Comparison of ENCODE assay signal across 31 cellular contexts in the genomic region with DNA sequence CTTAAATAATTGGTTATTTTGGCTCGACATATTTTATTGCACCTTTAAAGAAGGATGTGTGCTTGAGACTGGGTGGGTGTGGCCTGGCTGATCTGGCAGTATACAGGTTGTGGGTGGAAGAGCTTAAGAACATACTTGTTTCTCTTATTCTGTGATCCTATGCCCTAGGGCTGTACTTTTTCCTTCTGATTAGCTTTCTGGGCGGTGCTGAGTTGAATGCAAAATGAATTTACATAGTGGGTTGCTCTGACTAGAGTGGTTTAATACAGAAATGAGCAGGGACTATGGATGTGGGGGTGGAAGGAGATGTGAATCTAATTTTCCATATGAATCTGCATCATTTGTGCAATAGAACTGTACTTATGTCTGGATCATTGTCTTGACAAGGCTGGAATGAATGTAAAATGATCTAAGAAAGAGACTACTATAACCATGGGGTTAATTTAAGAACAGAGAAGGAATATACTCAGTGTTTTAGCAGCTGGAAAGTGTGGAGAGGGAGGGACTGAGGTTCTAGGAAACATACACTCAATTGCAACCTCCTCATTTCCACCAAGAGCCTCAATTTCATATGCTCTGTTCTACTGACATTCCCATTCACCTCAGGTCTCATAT.
DNase-seq lines count a peak whose midpoint lies in the region; TF ChIP-seq lines count a peak whose summit lies in the region.
"Had no signal": no experiment of that assay in that cellular context is flagged by ENCODE, and none has a peak within 500 bp of the region (broad histone marks: within the 10 kb centered on the region; RNA-seq: fewer than 3 reads in every experiment).

No MANE protein-coding gene starts in this region.

- H3K4me2 ChIP-seq in mammary epithelial cell (ENCODE audit: insufficient read depth, low read depth, low read length) (no peak overlapping the region), hepatocyte (no peak overlapping the region)

- H3K36me3 Mint-ChIP-seq in T-helper 2 cell treated with Interferon-gamma antibody and Interleukin-4, amounts not matched to agents 5 μg/mL and 100 μg/mL, for 36 hours (ENCODE audit: low read depth) = no peaks in the 10 kb centered on the region
- H3K36me3 Mint-ChIP-seq: activated naive CD8-positive, alpha-beta T cell treated with anti-CD3 and anti-CD28 coated beads, Interleukin-2, amount 10 ng/mL, durations not matched to agents 7 days and 5 days had no signal

- H3K4me1 ChIP-seq in mammary epithelial cell (ENCODE audit: insufficient read depth, low read length) (peaks cover 12% of the 10 kb centered on the region), hepatocyte (ENCODE audit: insufficient read depth) (no peaks in the 10 kb centered on the region)
- H3K4me1 ChIP-seq: Caco-2 had no signal

- H2AFZ ChIP-seq in mammary epithelial cell (ENCODE audit: low read depth, low read length) (no peak overlapping the region), hepatocyte (no peak overlapping the region)

- no peaks in the 10 kb centered on the region for H3K9me2 ChIP-seq in hepatocyte (replicated peaks; ENCODE audit: insufficient read depth)

- TF ChIP-seq CTCF in mammary epithelial cell (conservative IDR thresholded peaks at IDR 0.05 in 1 of 2, IDR thresholded peaks at IDR 0.05 in 1 of 2; ENCODE audit: extremely low read depth in 1 of 2, insufficient read depth in 1 of 2, low read depth in 1 of 2, low read length in 2 of 2) (no peak), hepatocyte (IDR thresholded peaks at IDR 0.05; ENCODE audit: poor library complexity) (no peak)

- H3K27me3 ChIP-seq in mammary epithelial cell (ENCODE audit: insufficient read depth, low read length) = no peaks in the 10 kb centered on the region
- no peaks in the 10 kb centered on the region for H3K27me3 ChIP-seq in hepatocyte
- H3K27me3 ChIP-seq: ovary had no signal

- no peak overlapping the region for H3K4me3 ChIP-seq in mammary epithelial cell (replicated peaks in 1 of 3; ENCODE audit: insufficient read depth in 1 of 3, low read depth in 2 of 3, low read length in 3 of 3)
- H3K4me3 ChIP-seq in hepatocyte = no peak overlapping the region
- H3K4me3 ChIP-seq: K562, ovary, skin epidermis had no signal

- no peaks in the 10 kb centered on the region for H3K79me2 ChIP-seq in mammary epithelial cell (ENCODE audit: insufficient read depth, low read length)
- no peaks in the 10 kb centered on the region for H3K79me2 ChIP-seq in hepatocyte

- no peak overlapping the region for H3K9ac ChIP-seq in mammary epithelial cell (ENCODE audit: insufficient read depth, low read length)

- in situ Hi-C loops in mammary epithelial cell (cut with MboI; ENCODE audit: low sequenced_read_pairs in 2 of 2) = loop anchor here (10.0 to 25.0 kb wide), 2 partner anchors 153 to 156 kb away; no protein-coding TSS in a partner anchor

- no peaks in the 10 kb centered on the region for H3K27me3 Mint-ChIP-seq in T-helper 2 cell treated with Interferon-gamma antibody and Interleukin-4, amounts not matched to agents 5 μg/mL and 100 μg/mL, for 36 hours (ENCODE audit: low read depth)

- H3K27ac Mint-ChIP-seq in T-helper 2 cell treated with Interferon-gamma antibody and Interleukin-4, amounts not matched to agents 5 μg/mL and 100 μg/mL, for 36 hours = no peak overlapping the region
- H3K27ac Mint-ChIP-seq: activated naive CD8-positive, alpha-beta T cell treated with anti-CD3 and anti-CD28 coated beads, Interleukin-2, amount 10 ng/mL, durations not matched to agents 7 days and 5 days; nephron progenitor cell had no signal

- BruUV-seq in mammary epithelial cell (replicated peaks; lab: Mats Ljungman, UMichigan) = no TSS peak

- CTCF ChIA-PET in mammary epithelial cell (lab: Charles Lee; ENCODE audit: low non-redundant PET) = no interaction called here

- H3K27ac ChIP-seq in mammary epithelial cell (ENCODE audit: insufficient read depth, low read depth, low read length) = no peak overlapping the region
- no peak overlapping the region for H3K27ac ChIP-seq in hepatocyte
- H3K27ac ChIP-seq: ovary, skin epidermis had no signal

- H3K9me3 ChIP-seq in mammary epithelial cell (replicated peaks; ENCODE audit: insufficient read depth, low read length) = no peaks in the 10 kb centered on the region
- H3K9me3 ChIP-seq in hepatocyte (ENCODE audit: low read depth) = no peaks in the 10 kb centered on the region
- H3K9me3 ChIP-seq: Caco-2, ovary had no signal

- intact Hi-C loops in mammary epithelial cell (cut with micrococcal nuclease) = no loop called here

- H3K36me3 ChIP-seq in mammary epithelial cell (ENCODE audit: insufficient read depth, low read length) (no peaks in the 10 kb centered on the region), hepatocyte (replicated peaks; ENCODE audit: insufficient read depth, low read depth) (no peaks in the 10 kb centered on the region)
- H3K36me3 ChIP-seq: ovary had no signal

- H4K20me1 ChIP-seq in mammary epithelial cell (ENCODE audit: insufficient read depth, low read length) (no peaks in the 10 kb centered on the region), hepatocyte (ENCODE audit: insufficient read depth, poor library complexity, severe bottlenecking) (no peaks in the 10 kb centered on the region)

- DNase-seq in T-helper 2 cell treated with Interferon-gamma antibody and Interleukin-4, amounts not matched to agents 5 μg/mL and 100 μg/mL, for 36 hours (ENCODE audit: low spot score) = peak; percentile 28
- no peak for DNase-seq in T-helper 2 cell
- peak; percentile 24 for DNase-seq in stimulated activated CD4-positive, alpha-beta T cell treated with anti-CD3 and anti-CD28 coated beads, Interleukin-1b, Interleukin-23, amount 100 ng/mL, for 48 hours
- DNase-seq in stimulated activated CD4-positive, alpha-beta T cell treated with anti-CD3 and anti-CD28 coated beads, Interleukin-4, amount 100 ng/mL, for 1 hour = no peak
- peak; percentile 42 for DNase-seq in mammary epithelial cell
- no peak for DNase-seq in NCI-H2227 treated with DMSO at 0.1 percent for 48 hours (lab: John Stamatoyannopoulos, UW)
- no peak for DNase-seq in hepatocyte (ENCODE audit: low spot score)
- no peak for DNase-seq in NCI-H2107 (lab: John Stamatoyannopoulos, UW)
- DNase-seq: 8988T; activated effector memory CD4-positive, alpha-beta T cell treated with Interleukin-2 at 50 U/mL for 16 hours; activated naive CD8-positive, alpha-beta T cell treated with anti-CD3 and anti-CD28 coated beads, Interleukin-2, amount 10 ng/mL, durations not matched to agents 7 days and 5 days; C1 segment of cervical spinal cord; Caco-2; central memory CD4-positive, alpha-beta T cell; cortex of kidney; DMS53; effector memory CD4-positive, alpha-beta T cell; erythroblast; glutamatergic neuron; MM.1S; NCI-H1105 treated with DMSO at 0.1 percent for 48 hours; NCI-H2029; NCI-H345; NCI-H748 treated with DMSO at 0.1 percent for 48 hours; nephron progenitor cell; ovary; retina; SHP77; trophoblast cell had no signal

- H3K4me1 Mint-ChIP-seq in T-helper 2 cell treated with Interferon-gamma antibody and Interleukin-4, amounts not matched to agents 5 μg/mL and 100 μg/mL, for 36 hours (ENCODE audit: low read depth) = peaks cover 5% of the 10 kb centered on the region

- no peaks in the 10 kb centered on the region for H3K9me3 Mint-ChIP-seq in T-helper 2 cell treated with Interferon-gamma antibody and Interleukin-4, amounts not matched to agents 5 μg/mL and 100 μg/mL, for 36 hours

- dilution Hi-C loops in mammary epithelial cell (cut with HindIII; ENCODE audit: low sequenced_read_pairs) = no loop called here

- no peak overlapping the region for H3K4me3 Mint-ChIP-seq in T-helper 2 cell treated with Interferon-gamma antibody and Interleukin-4, amounts not matched to agents 5 μg/mL and 100 μg/mL, for 36 hours
- H3K4me3 Mint-ChIP-seq: activated naive CD8-positive, alpha-beta T cell treated with anti-CD3 and anti-CD28 coated beads, Interleukin-2, amount 10 ng/mL, durations not matched to agents 7 days and 5 days; nephron progenitor cell had no signal

- 19% methylated on average over 2 of the region's 2 CpGs for WGBS in mammary epithelial cell (ENCODE audit: low coverage, missing lambda C conversion rate)
- WGBS in hepatocyte (ENCODE audit: low lambda C conversion rate, missing lambda C conversion rate) = 50% methylated on average over 2 of the region's 2 CpGs

Comparison
In these comparisons a context has a peak if more than half of its experiments do, and no peak if none do; other contexts are left out.
1. DNase-seq: peak in T-helper 2 cell treated with Interferon-gamma antibody and Interleukin-4, amounts not matched to agents 5 μg/mL and 100 μg/mL, for 36 hours (single experiment), stimulated activated CD4-positive, alpha-beta T cell treated with anti-CD3 and anti-CD28 coated beads, Interleukin-1b, Interleukin-23, amount 100 ng/mL, for 48 hours (single experiment) and mammary epithelial cell (single experiment); none in T-helper 2 cell (0 of 5), stimulated activated CD4-positive, alpha-beta T cell treated with anti-CD3 and anti-CD28 coated beads, Interleukin-4, amount 100 ng/mL, for 1 hour (single experiment), NCI-H2227 treated with DMSO at 0.1 percent for 48 hours (single experiment), hepatocyte (single experiment) and NCI-H2107 (single experiment).